1 cellular context compared by ENCODE assay signal in genomic region chrX:63434665-63435064, GRCh38.
TF ChIP-seq lines count a peak whose summit lies in the region.

No MANE protein-coding gene starts in this region.

TF ChIP-seq in H1, 55 proteins besides CTCF, POLR2A, EP300 and RAD21:
- TF ChIP-seq RNF2 (IDR thresholded peaks at IDR 0.05; ENCODE audit: borderline replicate concordance, low read depth, low read length, missing control alignments, poor library complexity, severe bottlenecking) (no peak), YY1 (IDR thresholded peaks at IDR 0.05; ENCODE audit: low read depth, low read length) (peak; percentile 80)
